Comparison of ENCODE assay signal across 23 cellular contexts in the genomic region with DNA sequence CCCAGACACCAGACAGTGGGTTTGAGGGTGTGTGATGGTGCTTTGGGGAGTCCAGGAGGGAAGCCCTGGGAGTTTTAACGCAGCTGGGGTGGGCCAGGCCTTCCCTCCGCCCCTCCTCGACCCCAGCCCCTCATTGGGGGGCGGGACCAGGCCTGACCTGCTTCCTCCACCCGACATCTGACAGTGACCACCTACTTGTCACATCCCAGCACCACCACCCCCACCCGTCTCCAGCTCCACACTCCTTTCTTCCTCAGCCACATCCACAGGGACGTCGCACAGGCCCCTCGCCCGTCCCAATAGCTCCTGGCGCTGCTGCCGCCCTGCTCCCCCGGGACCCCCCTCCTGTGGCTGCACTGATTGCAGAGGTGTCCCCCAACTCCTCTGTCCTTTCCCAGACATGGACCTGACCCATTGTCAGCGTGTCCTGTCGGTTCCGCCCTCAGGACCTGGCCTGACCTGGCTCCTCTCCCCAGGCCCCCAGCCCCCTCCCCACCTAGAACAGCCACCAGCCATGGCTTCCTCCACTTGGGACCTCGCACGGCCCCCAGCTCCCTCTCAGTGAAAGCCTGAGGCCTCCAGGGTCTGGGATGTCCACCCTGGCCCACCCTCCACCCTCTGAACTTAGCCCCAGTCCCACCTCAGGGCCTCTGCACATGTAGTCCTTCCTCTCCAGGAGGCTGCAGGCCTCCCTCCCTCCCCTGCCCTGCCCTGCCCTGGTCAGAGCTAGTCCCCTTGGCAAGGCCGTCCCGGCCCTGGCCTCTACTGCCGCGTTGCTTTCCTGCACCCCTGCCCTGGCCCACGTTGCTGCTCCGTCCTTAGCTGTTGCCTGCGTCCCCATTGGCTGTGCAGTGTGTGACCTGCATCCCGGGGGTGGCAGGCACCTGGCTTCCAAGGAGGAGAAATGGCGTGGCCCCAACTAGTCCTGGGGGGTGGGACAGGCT. TPM values are rescaled to one million over a fixed set of nuclear protein-coding genes. Genes with fewer than 3 reads are reported as not detected.
DNase-seq lines count a peak whose midpoint lies in the region; FAIRE-seq and TF ChIP-seq lines count a peak whose summit lies in the region.
"Had no signal": no experiment of that assay in that cellular context is flagged by ENCODE, and none has a peak within 500 bp of the region (broad histone marks: within the 10 kb centered on the region; RNA-seq: fewer than 3 reads in every experiment).

No MANE protein-coding gene starts in this region.

- no peak for TF ChIP-seq CTCF in keratinocyte (optimal IDR thresholded peaks at IDR 0.05 in 1 of 3, IDR thresholded peaks at IDR 0.05 in 1 of 3, conservative IDR thresholded peaks at IDR 0.05 in 1 of 3; ENCODE audit: extremely low read depth in 1 of 3, insufficient read depth in 2 of 3, low read length in 3 of 3)
- no peak for TF ChIP-seq CTCF in sigmoid colon (IDR thresholded peaks at IDR 0.05)

- H4K20me1 ChIP-seq in BLaER1 (peaks cover 17% of the 10 kb centered on the region; the same call in 1 of the 2 replicates), keratinocyte (ENCODE audit: control insufficient read depth, extremely low read depth, insufficient read depth, low read length) (no peaks in the 10 kb centered on the region)

- intact Hi-C loops in sigmoid colon (cut with DNase I): loop anchor here (5.0 kb wide), 1 partner anchor 58 kb away; no protein-coding TSS in a partner anchor

- no peak for FAIRE-seq in keratinocyte (lab: Jason Lieb, UNC)
- FAIRE-seq: GM12891 had no signal

- dilution Hi-C loops in keratinocyte (cut with MboI; ENCODE audit: extremely low pct_ligation_motif_present, low sequenced_read_pairs): no loop called here

- H3K27ac ChIP-seq in BLaER1 (0 out of 2 replicates have a peak overlapping the region, but pooled peaks have one; percentile 26), keratinocyte (ENCODE audit: control insufficient read depth, insufficient read depth, low read length) (no peak overlapping the region), sigmoid colon (peak overlapping the region in 3 of 4 donors; percentile 59 to 78 (median 66))
- H3K27ac ChIP-seq: KMS-11, SJSA1 had no signal

- peaks cover 85% of the 10 kb centered on the region for H3K4me1 ChIP-seq in BLaER1
- peaks cover 76% of the 10 kb centered on the region for H3K4me1 ChIP-seq in keratinocyte (ENCODE audit: control insufficient read depth, extremely low read depth, insufficient read depth, low read length)
- H3K4me1 ChIP-seq in sigmoid colon: peaks cover 0 to 25% (median 24%) of the 10 kb centered on the region in 4 donors
- H3K4me1 ChIP-seq: HAP-1 had no signal

- H3K4me2 ChIP-seq in BLaER1 (peak overlapping the region; percentile 92), keratinocyte (ENCODE audit: control insufficient read depth, extremely low read depth, insufficient read depth, low read depth, low read length) (peak overlapping the region; percentile 72)
- H3K4me2 ChIP-seq: KMS-11 had no signal

- no peak overlapping the region for H3K9ac ChIP-seq in BLaER1
- H3K9ac ChIP-seq in keratinocyte (ENCODE audit: control insufficient read depth, extremely low read depth, insufficient read depth, low read length): peak overlapping the region; percentile 37
- H3K9ac ChIP-seq: KMS-11 had no signal

- no peak for TF ChIP-seq EP300 in Ishikawa (IDR thresholded peaks at IDR 0.05; ENCODE audit: borderline replicate concordance)
- no peak for TF ChIP-seq EP300 in sigmoid colon (IDR thresholded peaks at IDR 0.05)

- H2AFZ ChIP-seq in keratinocyte (ENCODE audit: control insufficient read depth, low read length): no peak overlapping the region

- H3K9me1 ChIP-seq in keratinocyte (ENCODE audit: control insufficient read depth, extremely low read depth, insufficient read depth, low read length): no peaks in the 10 kb centered on the region

- H3K9me3 ChIP-seq in BLaER1 (no peaks in the 10 kb centered on the region), keratinocyte (ENCODE audit: control insufficient read depth, low read depth, low read length) (no peaks in the 10 kb centered on the region), sigmoid colon (no peaks in the 10 kb centered on the region)
- H3K9me3 ChIP-seq: HAP-1, SJSA1 had no signal

- TF ChIP-seq POLR2A in sigmoid colon (IDR thresholded peaks at IDR 0.05): no peak

- H3K27me3 ChIP-seq in BLaER1: no peaks in the 10 kb centered on the region
- H3K27me3 ChIP-seq in keratinocyte (ENCODE audit: control insufficient read depth, extremely low read depth, insufficient read depth, low read length): no peaks in the 10 kb centered on the region
- no peaks in the 10 kb centered on the region for H3K27me3 ChIP-seq in sigmoid colon
- H3K27me3 ChIP-seq: SJSA1 had no signal

- no peak for TF ChIP-seq RAD21 in Ishikawa (IDR thresholded peaks at IDR 0.05; ENCODE audit: low read depth)

- peaks cover 12% of the 10 kb centered on the region for H3K36me3 ChIP-seq in BLaER1
- H3K36me3 ChIP-seq in keratinocyte (ENCODE audit: control insufficient read depth in 2 of 2, extremely low read depth in 1 of 2, insufficient read depth in 2 of 2, low read length in 2 of 2): no peaks in the 10 kb centered on the region
- H3K36me3 ChIP-seq in sigmoid colon: peaks cover 0 to 13% (median 0%) of the 10 kb centered on the region in 4 donors
- H3K36me3 ChIP-seq: HAP-1, SJSA1 had no signal

- DNase-seq in keratinocyte (ENCODE audit: low read depth, low spot score) (no peak), sigmoid colon (no peak), NCI-H1417 (lab: John Stamatoyannopoulos, UW) (no peak), T-helper 2 cell (no peak)
- DNase-seq in activated effector memory CD4-positive, alpha-beta T cell treated with Interleukin-2 at 50 U/mL for 16 hours: no peak
- DNase-seq: ACHN; COR-L47; GF-D8; GOT3; HFFc6; MM.1S; NCI-H526; NCI-H82; NK-92 treated with Interleukin-12 subunit alpha and Interleukin-12 subunit beta, amount 100 ng/mL, for 24 hours; PC-3; Right ventricle myocardium superior had no signal

- H3K4me3 ChIP-seq in BLaER1 (no peak overlapping the region), keratinocyte (ENCODE audit: control insufficient read depth in 2 of 3, extremely low read depth in 1 of 3, insufficient read depth in 2 of 3, low read depth in 1 of 3, low read length in 3 of 3) (peak overlapping the region; percentile 20 to 48 (median 26)), sigmoid colon (no peak overlapping the region)
- H3K4me3 ChIP-seq: HAP-1, SJSA1 had no signal

- WGBS in sigmoid colon, 2 donors: 91 to 93% methylated on average over 27 of the region's 27 CpGs

- H3K79me2 ChIP-seq in keratinocyte (ENCODE audit: control insufficient read depth, insufficient read depth, low read length): peaks cover 3% of the 10 kb centered on the region

TF ChIP-seq in Ishikawa, 13 proteins besides CTCF, POLR2A, EP300 and RAD21:
- peak; percentile 63; the same call in 1 of the 2 replicates for TF ChIP-seq ZBTB7A (IDR thresholded peaks at IDR 0.05; ENCODE audit: low read depth)
- TF ChIP-seq YY1 (IDR thresholded peaks at IDR 0.05; ENCODE audit: low read depth): no peak
TF ChIP-seq in Ishikawa: peak in this region for 1.

RNA-seq across cellular contexts. Expression of gene COMP, which starts 30.4 kb away (rescaled TPM):
- 0.02 to 0.21 TPM in 2 of 3 replicates, not detected in the other for polyA plus RNA-seq in keratinocyte
- polyA plus RNA-seq in keratinocyte (2011; ENCODE audit: low read depth): 0.19 TPM
- 0.04 and 0.08 TPM in 2 replicates for polyA plus RNA-seq in keratinocyte (2011; cell fraction: cytosol; rRNA removed)
- polyA plus RNA-seq in keratinocyte (2011; cell fraction: nucleus; rRNA removed): 0.29 and 0.33 TPM in 2 replicates
- polyA plus RNA-seq in keratinocyte (2012; ENCODE audit: low replicate concordance): 0.05 TPM in 1 of 2 replicates, not detected in the other
- 0.54 TPM in 1 of 3 replicates, not detected in the others for polyA minus RNA-seq in keratinocyte
- polyA minus RNA-seq in keratinocyte (2011; cell fraction: cytosol; rRNA and poly(A)+ RNA removed): not detected
- 0.23 and 0.63 TPM in 2 replicates for polyA minus RNA-seq in keratinocyte (2011; cell fraction: nucleus; rRNA and poly(A)+ RNA removed)
- total RNA-seq in sigmoid colon: 1 to 10 TPM in 2 of 4 donors, under 1 TPM in 2; 0.54 to 6.9 (median 1.0) TPM
- polyA plus RNA-seq in sigmoid colon: under 1 TPM in 1 of 3 donors, not detected in 2; 0.22 TPM
- total RNA-seq: CD4-positive, alpha-beta memory T cell; Right ventricle myocardium superior; SJSA1 had no signal
- polyA plus RNA-seq: CD4-positive, alpha-beta memory T cell had no signal

Comparison
In these comparisons a context has a peak if more than half of its experiments do, and no peak if none do; other contexts are left out.
1. H3K4me3 ChIP-seq: peak in keratinocyte (3 of 3); none in BLaER1 (single experiment) and sigmoid colon (0 of 4).